12 cellular contexts compared by ENCODE assay signal in the genomic region with DNA sequence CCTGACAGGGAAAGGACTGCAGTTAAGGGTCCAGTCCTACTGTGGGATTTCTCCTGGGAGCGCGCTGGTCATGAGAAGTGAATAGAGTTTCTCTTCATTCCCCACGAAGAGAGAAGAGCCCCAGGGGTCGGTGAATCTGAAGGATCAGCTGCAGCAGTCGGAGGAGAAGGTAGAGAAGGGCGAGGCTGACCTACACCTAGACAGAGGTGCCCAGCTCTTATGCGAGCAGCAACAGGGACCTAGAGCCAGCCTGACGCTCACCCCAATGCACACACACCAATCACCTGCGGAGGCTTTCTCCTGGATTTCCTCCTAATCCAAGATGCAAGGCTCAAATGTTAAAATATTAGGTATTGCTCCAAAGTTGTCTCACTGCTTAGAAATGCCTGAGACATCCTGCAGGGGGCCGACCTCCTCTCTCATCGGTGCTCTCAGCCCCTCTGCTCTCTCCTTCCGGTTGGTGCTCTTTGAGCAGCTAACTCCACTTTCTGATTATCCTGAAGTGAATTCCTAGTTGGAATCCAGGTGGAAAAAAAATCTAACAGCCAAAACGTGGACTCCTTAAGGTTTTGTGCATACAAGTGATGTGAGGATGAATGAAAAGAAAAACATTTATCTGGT.
DNase-seq lines count a peak whose midpoint lies in the region; ATAC-seq and TF ChIP-seq lines count a peak whose summit lies in the region.
"Had no signal": no experiment of that assay in that cellular context is flagged by ENCODE, and none has a peak within 500 bp of the region (broad histone marks: within the 10 kb centered on the region; RNA-seq: fewer than 3 reads in every experiment).

No MANE protein-coding gene starts in this region.

- H3K9me2 ChIP-seq in GM23248 (ENCODE audit: insufficient read depth): no peaks in the 10 kb centered on the region

- ATAC-seq in foreskin keratinocyte: peak; percentile 44
- no peak for ATAC-seq in HG03354 (IDR thresholded peaks at IDR 0.05; ENCODE audit: poor library complexity, severe bottlenecking, unreplicated experiment)
- ATAC-seq in upper lobe of right lung: no peak
- no peak for ATAC-seq in GM18502 (IDR thresholded peaks at IDR 0.05; ENCODE audit: poor library complexity, unreplicated experiment)
- ATAC-seq: heart right ventricle had no signal

- no peak overlapping the region for H2AFZ ChIP-seq in GM23248

- H3K27me3 ChIP-seq in HAP-1 (ENCODE audit: low read depth): peaks cover 2% of the 10 kb centered on the region; the same call in 1 of the 2 replicates
- no peaks in the 10 kb centered on the region for H3K27me3 ChIP-seq in foreskin keratinocyte
- no peaks in the 10 kb centered on the region for H3K27me3 ChIP-seq in GM23248 (replicated peaks; ENCODE audit: insufficient read depth)
- no peaks in the 10 kb centered on the region for H3K27me3 ChIP-seq in upper lobe of right lung
- H3K27me3 ChIP-seq: heart right ventricle, sigmoid colon had no signal

- H3K4me1 ChIP-seq in HAP-1 (no peaks in the 10 kb centered on the region), foreskin keratinocyte (no peaks in the 10 kb centered on the region), GM23248 (ENCODE audit: insufficient read depth) (no peaks in the 10 kb centered on the region), upper lobe of right lung (no peaks in the 10 kb centered on the region)
- H3K4me1 ChIP-seq: heart right ventricle, sigmoid colon had no signal

- H3K27ac ChIP-seq in C4-2B: no peak overlapping the region
- H3K27ac ChIP-seq in foreskin keratinocyte: no peak overlapping the region
- no peak overlapping the region for H3K27ac ChIP-seq in GM23248
- no peak overlapping the region for H3K27ac ChIP-seq in upper lobe of right lung
- H3K27ac ChIP-seq: heart right ventricle, sigmoid colon had no signal

- no peaks in the 10 kb centered on the region for H4K20me1 ChIP-seq in GM23248 (ENCODE audit: insufficient read depth)

- H3K4me3 ChIP-seq in HAP-1 (no peak overlapping the region), GM23248 (no peak overlapping the region), upper lobe of right lung (no peak overlapping the region)
- H3K4me3 ChIP-seq: heart right ventricle, sigmoid colon had no signal

- intact Hi-C loops in upper lobe of right lung (cut with DNase I): no loop called here

- no peak overlapping the region for H3K9ac ChIP-seq in GM23248

- 91% methylated on average over 11 to 13 of the region's 13 CpGs for WGBS in GM23248 (ENCODE audit: low coverage in 1 of 2, low lambda C conversion rate in 2 of 2, missing lambda C conversion rate in 2 of 2), 2 experiments

- in situ Hi-C loops in HAP-1 (cut with MboI; ENCODE audit: low sequenced_read_pairs): no loop called here
- in situ Hi-C loops in SK-MEL-5 (cut with HindIII; ENCODE audit: low pct_unique_long_range_greater_than_20kb, low sequenced_read_pairs): no loop called here
- in situ Hi-C loops in GM23248 (cut with MboI): no loop called here

- TF ChIP-seq CTCF in C4-2B (conservative IDR thresholded peaks at IDR 0.05) (peak; percentile 40), foreskin keratinocyte (conservative IDR thresholded peaks at IDR 0.05) (peak; percentile 32), upper lobe of right lung (IDR thresholded peaks at IDR 0.05) (no peak)

- H3K9me3 ChIP-seq in HAP-1 (no peaks in the 10 kb centered on the region), GM23248 (ENCODE audit: low read depth) (no peaks in the 10 kb centered on the region), upper lobe of right lung (no peaks in the 10 kb centered on the region)
- H3K9me3 ChIP-seq: sigmoid colon had no signal

- H3K79me2 ChIP-seq in GM23248 (ENCODE audit: insufficient read depth): no peaks in the 10 kb centered on the region

- H3K4me2 ChIP-seq in GM23248 (ENCODE audit: unreplicated experiment): no peak overlapping the region

- H3K36me3 ChIP-seq in HAP-1 (replicated peaks) (no peaks in the 10 kb centered on the region), GM23248 (ENCODE audit: low read depth) (no peaks in the 10 kb centered on the region), upper lobe of right lung (no peaks in the 10 kb centered on the region)
- H3K36me3 ChIP-seq: heart right ventricle, sigmoid colon had no signal

- H3F3A ChIP-seq in GM23248 (ENCODE audit: insufficient read depth): no peaks in the 10 kb centered on the region

- DNase-seq in HAP-1 (ENCODE audit: low spot score in 2 of 2) (peak; percentile 15 to 50), SK-MEL-5 (ENCODE audit: low read depth, low spot score) (peak; percentile 49), foreskin keratinocyte (no peak), GM23248 (no peak), upper lobe of right lung (no peak)
- DNase-seq: CD4-positive, alpha-beta memory T cell; heart right ventricle; NCI-H1048; sigmoid colon had no signal

Comparison
In these comparisons a context has a peak if more than half of its experiments do, and no peak if none do; other contexts are left out.
1. DNase-seq: peak in HAP-1 (2 of 2) and SK-MEL-5 (single experiment); none in foreskin keratinocyte (0 of 2), GM23248 (single experiment) and upper lobe of right lung (single experiment).